ENCODE assay signal across 2 cellular contexts in the genomic region with DNA sequence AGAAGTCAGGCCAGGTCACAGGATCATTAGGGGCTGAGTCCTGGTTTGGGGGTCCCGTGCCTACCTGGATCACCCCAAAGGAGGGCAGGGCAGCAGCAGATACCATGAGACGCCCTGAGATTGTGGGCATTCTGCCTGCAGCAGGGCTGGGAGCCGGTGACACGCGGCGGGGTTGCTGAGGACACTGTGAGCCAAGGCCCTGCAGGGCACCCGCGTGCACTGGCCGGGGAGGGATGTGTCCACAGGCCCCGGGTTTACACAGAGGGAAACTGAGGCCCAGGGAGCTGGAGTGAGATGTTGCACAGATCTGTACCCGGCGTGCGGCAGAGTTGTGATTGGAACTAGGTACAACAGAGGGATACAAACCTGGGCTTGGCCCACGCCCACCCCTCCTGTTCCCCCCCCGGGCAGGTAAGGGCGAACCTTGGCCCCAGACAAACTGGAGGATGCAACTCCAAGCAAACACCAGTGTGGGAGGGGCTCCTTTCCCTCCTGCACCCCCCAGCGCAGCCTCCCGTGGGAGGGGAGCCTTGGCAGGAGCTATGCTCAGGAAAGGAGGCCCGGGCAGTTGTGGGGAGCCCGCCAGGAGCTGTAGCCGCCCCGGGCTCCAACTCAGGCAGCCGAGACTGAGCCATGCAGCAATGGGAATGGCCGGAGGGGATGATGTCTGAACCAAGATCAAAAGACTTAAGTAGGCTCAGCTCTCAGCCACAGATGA.
A peak's percentile ranks its signal among the peaks of the same experiment; 100 is the strongest.
TF ChIP-seq lines count a peak whose summit lies in the region.

No MANE protein-coding gene starts in this region.

TF ChIP-seq in HepG2, 621 proteins besides CTCF, POLR2A, EP300 and RAD21:
- TF ChIP-seq, protein P1, sequence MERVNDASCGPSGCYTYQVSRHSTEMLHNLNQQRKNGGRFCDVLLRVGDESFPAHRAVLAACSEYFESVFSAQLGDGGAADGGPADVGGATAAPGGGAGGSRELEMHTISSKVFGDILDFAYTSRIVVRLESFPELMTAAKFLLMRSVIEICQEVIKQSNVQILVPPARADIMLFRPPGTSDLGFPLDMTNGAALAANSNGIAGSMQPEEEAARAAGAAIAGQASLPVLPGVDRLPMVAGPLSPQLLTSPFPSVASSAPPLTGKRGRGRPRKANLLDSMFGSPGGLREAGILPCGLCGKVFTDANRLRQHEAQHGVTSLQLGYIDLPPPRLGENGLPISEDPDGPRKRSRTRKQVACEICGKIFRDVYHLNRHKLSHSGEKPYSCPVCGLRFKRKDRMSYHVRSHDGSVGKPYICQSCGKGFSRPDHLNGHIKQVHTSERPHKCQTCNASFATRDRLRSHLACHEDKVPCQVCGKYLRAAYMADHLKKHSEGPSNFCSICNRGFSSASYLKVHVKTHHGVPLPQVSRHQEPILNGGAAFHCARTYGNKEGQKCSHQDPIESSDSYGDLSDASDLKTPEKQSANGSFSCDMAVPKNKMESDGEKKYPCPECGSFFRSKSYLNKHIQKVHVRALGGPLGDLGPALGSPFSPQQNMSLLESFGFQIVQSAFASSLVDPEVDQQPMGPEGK (CRISPR knock-in tag; IDR thresholded peaks at IDR 0.05), result peak; percentile 64; the same call in 1 of the 2 replicates
- 0 out of 2 replicates have a peak, but pooled peaks have one; percentile 31 for TF ChIP-seq EZH2 (conservative IDR thresholded peaks at IDR 0.05; ENCODE audit: low read depth, low read length)
- peak; percentile 20; the same call in 1 of the 2 replicates for TF ChIP-seq MTA1 (CRISPR knock-in tag; IDR thresholded peaks at IDR 0.05; ENCODE audit: borderline replicate concordance)
- no peak for TF ChIP-seq NKX3-1 (CRISPR knock-in tag; IDR thresholded peaks at IDR 0.05)

TF ChIP-seq in IMR-90, 13 proteins besides CTCF, POLR2A, EP300 and RAD21:
- no peak for TF ChIP-seq SMC3 (IDR thresholded peaks at IDR 0.05; ENCODE audit: low read depth, low read length)
- TF ChIP-seq RFX5 (IDR thresholded peaks at IDR 0.05; ENCODE audit: low read depth, low read length), result no peak
- TF ChIP-seq MAFK (IDR thresholded peaks at IDR 0.05; ENCODE audit: low read depth, low read length), result no peak
- TF ChIP-seq, protein P2, sequence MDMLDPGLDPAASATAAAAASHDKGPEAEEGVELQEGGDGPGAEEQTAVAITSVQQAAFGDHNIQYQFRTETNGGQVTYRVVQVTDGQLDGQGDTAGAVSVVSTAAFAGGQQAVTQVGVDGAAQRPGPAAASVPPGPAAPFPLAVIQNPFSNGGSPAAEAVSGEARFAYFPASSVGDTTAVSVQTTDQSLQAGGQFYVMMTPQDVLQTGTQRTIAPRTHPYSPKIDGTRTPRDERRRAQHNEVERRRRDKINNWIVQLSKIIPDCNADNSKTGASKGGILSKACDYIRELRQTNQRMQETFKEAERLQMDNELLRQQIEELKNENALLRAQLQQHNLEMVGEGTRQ (IDR thresholded peaks at IDR 0.05; ENCODE audit: low read depth, low read length), result no peak
- no peak for TF ChIP-seq BHLHE40 (IDR thresholded peaks at IDR 0.05; ENCODE audit: low read depth, low read length)
- no peak for TF ChIP-seq CEBPB (IDR thresholded peaks at IDR 0.05; ENCODE audit: low read depth, low read length)
- no peak for TF ChIP-seq RCOR1 (IDR thresholded peaks at IDR 0.05; ENCODE audit: insufficient replicate concordance, low read length)
- no peak for TF ChIP-seq CHD1 (IDR thresholded peaks at IDR 0.05; ENCODE audit: low read depth, low read length)
- no peak for TF ChIP-seq NFE2L2 (IDR thresholded peaks at IDR 0.05; ENCODE audit: low read depth, low read length)
- no peak for TF ChIP-seq MXI1 (IDR thresholded peaks at IDR 0.05; ENCODE audit: borderline replicate concordance, low read depth, low read length)
- TF ChIP-seq, protein P3, sequence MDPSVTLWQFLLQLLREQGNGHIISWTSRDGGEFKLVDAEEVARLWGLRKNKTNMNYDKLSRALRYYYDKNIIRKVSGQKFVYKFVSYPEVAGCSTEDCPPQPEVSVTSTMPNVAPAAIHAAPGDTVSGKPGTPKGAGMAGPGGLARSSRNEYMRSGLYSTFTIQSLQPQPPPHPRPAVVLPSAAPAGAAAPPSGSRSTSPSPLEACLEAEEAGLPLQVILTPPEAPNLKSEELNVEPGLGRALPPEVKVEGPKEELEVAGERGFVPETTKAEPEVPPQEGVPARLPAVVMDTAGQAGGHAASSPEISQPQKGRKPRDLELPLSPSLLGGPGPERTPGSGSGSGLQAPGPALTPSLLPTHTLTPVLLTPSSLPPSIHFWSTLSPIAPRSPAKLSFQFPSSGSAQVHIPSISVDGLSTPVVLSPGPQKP (IDR thresholded peaks at IDR 0.05; ENCODE audit: borderline replicate concordance, low read depth, low read length), result no peak
- TF ChIP-seq FOS (IDR thresholded peaks at IDR 0.05; ENCODE audit: low read depth, low read length), result no peak
- TF ChIP-seq MAZ (IDR thresholded peaks at IDR 0.05; ENCODE audit: borderline replicate concordance, low read depth, low read length), result no peak
